19 cellular contexts compared by ENCODE assay signal in genomic region chr22:28920757-28921584, GRCh38. TPM values are rescaled to one million over a fixed set of nuclear protein-coding genes. Genes with fewer than 3 reads are reported as not detected.
DNase-seq lines count a peak whose midpoint lies in the region; TF ChIP-seq lines count a peak whose summit lies in the region.
"Had no signal": no experiment of that assay in that cellular context is flagged by ENCODE, and none has a peak within 500 bp of the region (broad histone marks: within the 10 kb centered on the region; RNA-seq: fewer than 3 reads in every experiment).

No MANE protein-coding gene starts in this region.

- no peaks in the 10 kb centered on the region for H3K36me3 ChIP-seq in Loucy (ENCODE audit: insufficient read depth, low read length)
- H3K36me3 ChIP-seq: tibial artery had no signal

- peak overlapping the region; percentile 16 for H3K27ac Mint-ChIP-seq in endothelial cell (ENCODE audit: unreplicated experiment)
- peak overlapping the region; percentile 29 for H3K27ac Mint-ChIP-seq in progenitor cell of endocrine pancreas
- H3K27ac Mint-ChIP-seq: T-helper 1 cell treated with Interleukin-12 subunit alpha and Interleukin-12 subunit beta and Interleukin-4 antibody, amounts not matched to agents 30 μg/mL and 1 μg/mL, for 36 hours had no signal

- no peaks in the 10 kb centered on the region for H3K9me2 ChIP-seq in Loucy (replicated peaks; ENCODE audit: low read depth, low read length)

- no peaks in the 10 kb centered on the region for H3K9me3 ChIP-seq in Loucy (ENCODE audit: insufficient read depth, low read depth, low read length)
- H3K9me3 ChIP-seq: tibial artery had no signal

- no peak overlapping the region for H2AFZ ChIP-seq in Loucy (ENCODE audit: low read length)

- no peak overlapping the region for H3K4me3 ChIP-seq in Loucy (ENCODE audit: low read length, poor library complexity, severe bottlenecking)
- H3K4me3 ChIP-seq: tibial artery had no signal

- H3K4me1 Mint-ChIP-seq in endothelial cell (ENCODE audit: unreplicated experiment) (peaks cover 14% of the 10 kb centered on the region), progenitor cell of endocrine pancreas (ENCODE audit: low read depth) (peaks cover 35% of the 10 kb centered on the region)

- no peaks in the 10 kb centered on the region for H3K36me3 Mint-ChIP-seq in endothelial cell (ENCODE audit: low read depth, unreplicated experiment)
- no peaks in the 10 kb centered on the region for H3K36me3 Mint-ChIP-seq in progenitor cell of endocrine pancreas (ENCODE audit: insufficient read depth)

- peak overlapping the region; percentile 43 for H3K4me2 ChIP-seq in Loucy (ENCODE audit: low read depth, low read length, poor library complexity, severe bottlenecking)

- H3K4me3 Mint-ChIP-seq in endothelial cell (ENCODE audit: unreplicated experiment) (no peak overlapping the region), progenitor cell of endocrine pancreas (ENCODE audit: low read depth) (no peak overlapping the region)
- H3K4me3 Mint-ChIP-seq: T-helper 1 cell treated with Interleukin-12 subunit alpha and Interleukin-12 subunit beta and Interleukin-4 antibody, amounts not matched to agents 30 μg/mL and 1 μg/mL, for 36 hours had no signal

- peaks cover 55% of the 10 kb centered on the region for H3K79me2 ChIP-seq in Loucy (ENCODE audit: insufficient read depth, low read length)

- no peaks in the 10 kb centered on the region for H3K9me3 Mint-ChIP-seq in endothelial cell (ENCODE audit: unreplicated experiment)
- H3K9me3 Mint-ChIP-seq in progenitor cell of endocrine pancreas (ENCODE audit: low read depth) = no peaks in the 10 kb centered on the region
- H3K9me3 Mint-ChIP-seq: T-helper 1 cell treated with Interleukin-12 subunit alpha and Interleukin-12 subunit beta and Interleukin-4 antibody, amounts not matched to agents 30 μg/mL and 1 μg/mL, for 36 hours had no signal

- no peak overlapping the region for H3K9ac ChIP-seq in Loucy (ENCODE audit: low read depth, low read length, poor library complexity, severe bottlenecking)

- no peaks in the 10 kb centered on the region for H3F3A ChIP-seq in Loucy (ENCODE audit: low read depth)

- H3K27me3 Mint-ChIP-seq in endothelial cell (ENCODE audit: unreplicated experiment) (no peaks in the 10 kb centered on the region), progenitor cell of endocrine pancreas (peaks cover 11% of the 10 kb centered on the region)

- peaks cover 7% of the 10 kb centered on the region for H4K20me1 ChIP-seq in Loucy (ENCODE audit: insufficient read depth, low read length, poor library complexity, severe bottlenecking)

- DNase-seq in GM10266 (ENCODE audit: extremely low spot score) = peak; percentile 35
- DNase-seq in endothelial cell (ENCODE audit: low spot score) = no peak
- no peak for DNase-seq in progenitor cell of endocrine pancreas (ENCODE audit: low spot score, unreplicated experiment)
- no peak for DNase-seq in medulla oblongata (ENCODE audit: extremely low spot score)
- no peak for DNase-seq in NCI-H2227 treated with DMSO at 0.1 percent for 48 hours (lab: John Stamatoyannopoulos, UW)
- no peak for DNase-seq in cerebellar nuclear complex (lab: John Stamatoyannopoulos, UW)
- no peak for DNase-seq in Kasumi-1 (lab: John Stamatoyannopoulos, UW)
- DNase-seq: activated CD4-positive, CD25-positive, alpha-beta regulatory T cell; activated gamma-delta T cell treated with Interleukin-2 at 50 U/mL for 16 hours; C1 segment of cervical spinal cord; KBM-7; midbrain; NCI-H1092 treated with DMSO at 0.1 percent for 48 hours; nucleus accumbens; Right ventricle myocardium superior; stimulated activated CD4-positive, alpha-beta T cell treated with anti-CD3 and anti-CD28 coated beads, Interleukin-2, amount 100 ng/mL, for 48 hours; tibial artery had no signal

- TF ChIP-seq CTCF in GM10266 (IDR thresholded peaks at IDR 0.05; ENCODE audit: control insufficient read depth, insufficient read depth, low read depth, missing control alignments) (no peak), Loucy (conservative IDR thresholded peaks at IDR 0.05; ENCODE audit: low read length) (no peak), endothelial cell (IDR thresholded peaks at IDR 0.05; ENCODE audit: unreplicated experiment) (no peak), progenitor cell of endocrine pancreas (IDR thresholded peaks at IDR 0.05; ENCODE audit: unreplicated experiment) (no peak)

- H3K27me3 ChIP-seq in Loucy (ENCODE audit: insufficient read depth, low read length, poor library complexity, severe bottlenecking) = no peaks in the 10 kb centered on the region
- H3K27me3 ChIP-seq: tibial artery had no signal

- peaks cover 52% of the 10 kb centered on the region for H3K4me1 ChIP-seq in Loucy (ENCODE audit: insufficient read depth, low read length, poor library complexity, severe bottlenecking)

RNA-seq across cellular contexts. Expression of gene ZNRF3, which starts 37.6 kb away (rescaled TPM):
- 3.3 TPM for total RNA-seq in endothelial cell (ENCODE audit: unreplicated experiment)
- 7.5 and 9.5 TPM in 2 replicates for total RNA-seq in progenitor cell of endocrine pancreas
